Comparison of ENCODE assay signal across 17 cellular contexts in the genomic region with DNA sequence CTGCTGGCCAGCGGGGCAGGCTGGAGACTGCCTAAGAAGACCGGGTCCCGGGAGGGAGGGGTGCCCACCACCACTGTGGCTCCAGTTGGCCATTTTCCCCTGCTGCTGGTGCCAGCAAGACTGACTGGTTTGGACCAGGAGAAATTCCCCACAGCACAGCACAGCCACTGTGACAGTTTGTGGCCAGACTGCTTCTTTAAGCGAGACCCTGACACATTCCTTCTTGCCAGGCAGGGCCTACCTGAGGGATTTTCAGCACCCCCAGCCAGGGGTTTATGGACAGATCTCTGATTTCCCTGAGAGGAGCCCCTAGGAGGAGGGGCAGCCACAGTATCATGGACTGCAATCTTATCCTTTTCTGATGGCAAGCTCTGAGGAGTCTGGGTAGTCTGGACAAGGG. TPM values are rescaled to one million over a fixed set of nuclear protein-coding genes. Genes with fewer than 3 reads are reported as not detected.
DNase-seq lines count a peak whose midpoint lies in the region; ATAC-seq and TF ChIP-seq lines count a peak whose summit lies in the region.
"Had no signal": no experiment of that assay in that cellular context is flagged by ENCODE, and none has a peak within 500 bp of the region (broad histone marks: within the 10 kb centered on the region; RNA-seq: fewer than 3 reads in every experiment).

No MANE protein-coding gene starts in this region.

- H3K9ac ChIP-seq in HCT116 (ENCODE audit: low read length) = no peak overlapping the region
- H3K9ac ChIP-seq in Loucy (ENCODE audit: low read depth, low read length, poor library complexity, severe bottlenecking) = no peak overlapping the region

- H3K4me3 ChIP-seq in HCT116 (replicated peaks in 1 of 2; ENCODE audit: low read depth in 1 of 2, low read length in 2 of 2) = no peak overlapping the region
- no peak overlapping the region for H3K4me3 ChIP-seq in Loucy (ENCODE audit: low read length, poor library complexity, severe bottlenecking)

- TF ChIP-seq RAD21 in HCT116 (IDR thresholded peaks at IDR 0.05; ENCODE audit: low read depth) = no peak

- POLR2A ChIA-PET in HCT116 (lab: Charles Lee) = no interaction called here

- TF ChIP-seq CTCF in HCT116 (IDR thresholded peaks at IDR 0.05 in 2 of 3, conservative IDR thresholded peaks at IDR 0.05 in 1 of 3; ENCODE audit: borderline replicate concordance in 1 of 3, insufficient read depth in 1 of 3, low read depth in 2 of 3, low read length in 2 of 3) (no peak), Loucy (conservative IDR thresholded peaks at IDR 0.05; ENCODE audit: low read length) (no peak), nephron progenitor cell (IDR thresholded peaks at IDR 0.05) (no peak)

- no peaks in the 10 kb centered on the region for H3F3A ChIP-seq in Loucy (ENCODE audit: low read depth)

- H3K36me3 Mint-ChIP-seq in nephron progenitor cell (ENCODE audit: low read depth) = peaks cover 19% of the 10 kb centered on the region

- no peaks in the 10 kb centered on the region for H3K27me3 Mint-ChIP-seq in nephron progenitor cell (ENCODE audit: low read depth, poor library complexity)

- RAD21 ChIA-PET in HCT116 (lab: Charles Lee; ENCODE audit: low non-redundant PET in 1 of 2, low total read pairs in 2 of 2, uncharacterized antibody in 2 of 2, unreplicated experiment in 2 of 2) = no interaction called here

- H3K79me2 ChIP-seq in HCT116 (ENCODE audit: insufficient read depth, low read length) (no peaks in the 10 kb centered on the region; the same call in 1 of the 2 replicates), Loucy (ENCODE audit: insufficient read depth, low read length) (no peaks in the 10 kb centered on the region)

- CTCF ChIA-PET in HCT116 (lab: Charles Lee) = no interaction called here

- no peak for TF ChIP-seq POLR2A in HCT116 (IDR thresholded peaks at IDR 0.05; ENCODE audit: borderline replicate concordance, extremely low read depth, insufficient read depth, insufficient read length)

- peaks cover 18 to 27% of the 10 kb centered on the region in 2 experiments for H3K4me1 ChIP-seq in HCT116 (ENCODE audit: control insufficient read depth in 1 of 2, insufficient read depth in 2 of 2, low read length in 2 of 2)
- H3K4me1 ChIP-seq in Loucy (ENCODE audit: insufficient read depth, low read length, poor library complexity, severe bottlenecking) = peaks cover 14% of the 10 kb centered on the region
- H3K4me1 ChIP-seq: BE2C had no signal

- H3K27ac Mint-ChIP-seq in nephron progenitor cell = no peak overlapping the region
- H3K27ac Mint-ChIP-seq: CD4-positive, CD25-positive, alpha-beta regulatory T cell; CD8-positive, alpha-beta memory T cell had no signal

- H4K20me1 ChIP-seq in HCT116 (ENCODE audit: insufficient read depth) (no peaks in the 10 kb centered on the region), Loucy (ENCODE audit: insufficient read depth, low read length, poor library complexity, severe bottlenecking) (no peaks in the 10 kb centered on the region)

- no peaks in the 10 kb centered on the region; a peak in 1 of 4 replicates for H3K9me3 ChIP-seq in HCT116 (ENCODE audit: control insufficient read depth in 1 of 2, insufficient read depth in 1 of 2, low read depth in 1 of 2, low read length in 2 of 2)
- H3K9me3 ChIP-seq in Loucy (ENCODE audit: insufficient read depth, low read depth, low read length) = no peaks in the 10 kb centered on the region
- H3K9me3 ChIP-seq: BE2C had no signal

- 0 out of 2 replicates have a peak overlapping the region, but pooled peaks have one; percentile 30 for H3K27ac ChIP-seq in HCT116 (ENCODE audit: low read depth, low read length)

- H3K9me3 Mint-ChIP-seq in nephron progenitor cell = peaks cover 42% of the 10 kb centered on the region

- no peak for DNase-seq in HCT116 (ENCODE audit: low read depth, low spot score)
- DNase-seq in islet precursor cell = peak; percentile 64
- peak; percentile 4 for DNase-seq in nephron progenitor cell
- DNase-seq in medulla oblongata (ENCODE audit: extremely low spot score) = no peak
- DNase-seq in AG08395 (ENCODE audit: low spot score) = no peak
- DNase-seq in NOMO-1 (lab: John Stamatoyannopoulos, UW; ENCODE audit: unreplicated experiment in 2 of 2) = no peak
- DNase-seq: BE2C; CD4-positive, CD25-positive, alpha-beta regulatory T cell; CD8-positive, alpha-beta memory T cell; COR-L47; DMS 273 treated with DMSO at 0.1 percent for 48 hours; DMS53; GOT3; H7; IMR-90 had no signal

- intact Hi-C loops in HCT116 (cut with micrococcal nuclease) = loop anchor here (5.0 kb wide), 1 partner anchor 37 kb away; no protein-coding TSS in a partner anchor

- H3K9me2 ChIP-seq in HCT116 (ENCODE audit: insufficient read depth) (no peaks in the 10 kb centered on the region), Loucy (replicated peaks; ENCODE audit: low read depth, low read length) (no peaks in the 10 kb centered on the region)

- H3K4me2 ChIP-seq in HCT116 (ENCODE audit: low read length) (no peak overlapping the region), Loucy (ENCODE audit: low read depth, low read length, poor library complexity, severe bottlenecking) (peak overlapping the region; percentile 20)

- no peak overlapping the region for H3K4me3 Mint-ChIP-seq in nephron progenitor cell
- H3K4me3 Mint-ChIP-seq: CD4-positive, CD25-positive, alpha-beta regulatory T cell; CD8-positive, alpha-beta memory T cell had no signal

- BruUV-seq in HCT116 (replicated peaks; lab: Mats Ljungman, UMichigan) = no TSS peak

- no peaks in the 10 kb centered on the region for H3K4me1 Mint-ChIP-seq in nephron progenitor cell

- H3K27me3 ChIP-seq in HCT116 (ENCODE audit: insufficient read depth, low read length) (no peaks in the 10 kb centered on the region), Loucy (ENCODE audit: insufficient read depth, low read length, poor library complexity, severe bottlenecking) (no peaks in the 10 kb centered on the region)

- no peak overlapping the region for H2AFZ ChIP-seq in HCT116 (ENCODE audit: low read depth, low read length, poor library complexity, severe bottlenecking)
- no peak overlapping the region for H2AFZ ChIP-seq in Loucy (ENCODE audit: low read length)

- H3K36me3 ChIP-seq in HCT116 (ENCODE audit: control insufficient read depth in 1 of 2, insufficient read depth in 2 of 2, low read length in 2 of 2) (no peaks in the 10 kb centered on the region), Loucy (ENCODE audit: insufficient read depth, low read length) (no peaks in the 10 kb centered on the region)
- H3K36me3 ChIP-seq: BE2C had no signal

- no peak for ATAC-seq in HCT116

TF ChIP-seq in HCT116, 20 proteins besides CTCF, POLR2A, EP300 and RAD21:
- no peak for TF ChIP-seq EGR1 (IDR thresholded peaks at IDR 0.05; ENCODE audit: low read depth)

RNA-seq across cellular contexts. Expression of gene GLIPR1L1, which starts 15.5 kb away (rescaled TPM):
- not detected for total RNA-seq in HCT116 (2021; ENCODE audit: unreplicated experiment)
- polyA plus RNA-seq in HCT116 (2012) = 0.39 and 0.42 TPM in 2 replicates
- total RNA-seq: A172; CD4-positive, CD25-positive, alpha-beta regulatory T cell; CD8-positive, alpha-beta memory T cell; IMR-90 had no signal
- polyA plus RNA-seq: CD4-positive, CD25-positive, alpha-beta regulatory T cell; CD8-positive, alpha-beta memory T cell; IMR-90 had no signal

RNA-seq across cellular contexts. Expression of gene CAPS2, which starts 19.8 kb away (rescaled TPM):
- total RNA-seq in HCT116 (2021; ENCODE audit: unreplicated experiment) = 18.3 TPM
- polyA plus RNA-seq in HCT116 (2012) = 5.9 and 8.3 TPM in 2 replicates

RNA-seq across cellular contexts. Expression of gene GLIPR1L2, which starts 40.9 kb away (rescaled TPM):
- total RNA-seq in HCT116 (2021; ENCODE audit: unreplicated experiment) = 0.44 TPM
- polyA plus RNA-seq in HCT116 (2012) = 0.21 and 0.79 TPM in 2 replicates
- total RNA-seq: CD8-positive, alpha-beta memory T cell; H7; IMR-90 had no signal

Comparison
In these comparisons a context has a peak if more than half of its experiments do, and no peak if none do; other contexts are left out.
1. DNase-seq: peak in islet precursor cell (single experiment) and nephron progenitor cell (single experiment); none in HCT116 (single experiment), medulla oblongata (single experiment), AG08395 (single experiment) and NOMO-1 (0 of 2).